ENCODE assay signal across 19 cellular contexts in the genomic region with DNA sequence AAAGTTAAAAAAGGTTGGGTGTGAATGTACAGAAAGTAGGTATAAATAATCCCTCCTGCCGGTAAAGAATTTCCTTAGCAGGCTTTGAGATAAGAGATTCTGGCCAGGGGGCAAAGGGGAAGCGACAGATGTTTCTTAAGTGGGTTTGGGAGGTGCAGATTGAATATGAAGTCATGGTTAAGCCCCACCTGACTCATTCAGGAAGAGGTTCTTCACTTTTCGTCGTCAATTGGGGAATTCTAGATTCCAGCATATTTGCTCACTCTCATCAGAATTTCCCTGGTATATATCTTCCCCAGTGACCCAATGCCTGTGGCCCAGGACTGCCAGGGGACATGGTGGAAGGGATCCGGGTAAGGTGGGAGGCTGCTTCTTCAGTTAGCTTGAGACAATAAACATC.
DNase-seq lines count a peak whose midpoint lies in the region; ATAC-seq, FAIRE-seq and TF ChIP-seq lines count a peak whose summit lies in the region.
"Had no signal": no experiment of that assay in that cellular context is flagged by ENCODE, and none has a peak within 500 bp of the region (broad histone marks: within the 10 kb centered on the region; RNA-seq: fewer than 3 reads in every experiment).

No MANE protein-coding gene starts in this region.

- TF ChIP-seq POLR2A in ovary (IDR thresholded peaks at IDR 0.05), result no peak
- TF ChIP-seq POLR2A in gastroesophageal sphincter (IDR thresholded peaks at IDR 0.05), result no peak

- H3K27me3 Mint-ChIP-seq in astrocyte (ENCODE audit: low read depth, unreplicated experiment) (no peaks in the 10 kb centered on the region), T-cell (no peaks in the 10 kb centered on the region)
- H3K27me3 Mint-ChIP-seq: activated CD4-positive, alpha-beta T cell treated with anti-CD3 and anti-CD28 coated beads for 36 hours; CD4-positive, alpha-beta memory T cell; natural killer cell treated with Interleukin-12 subunit alpha and Interleukin-12 subunit beta and Interleukin-15 and Interleukin-18, amount 100 ng/mL, for 72 hours; stimulated activated naive CD8-positive, alpha-beta T cell treated with anti-CD3 and anti-CD28 coated beads, Interleukin-15, amount 100 ng/mL, for 72 hours had no signal

- in situ Hi-C loops in Caki2 (cut with HindIII; ENCODE audit: low pct_unique_long_range_greater_than_20kb, low sequenced_read_pairs) (no loop called here), KBM-7 (cut with MboI; ENCODE audit: low pct_unique_long_range_greater_than_20kb, low sequenced_read_pairs) (no loop called here)

- H3K4me3 Mint-ChIP-seq in astrocyte (ENCODE audit: unreplicated experiment) (no peak overlapping the region), T-cell (no peak overlapping the region)
- H3K4me3 Mint-ChIP-seq: activated CD4-positive, alpha-beta T cell treated with anti-CD3 and anti-CD28 coated beads for 36 hours; CD4-positive, alpha-beta memory T cell; natural killer cell treated with Interleukin-12 subunit alpha and Interleukin-12 subunit beta and Interleukin-15 and Interleukin-18, amount 100 ng/mL, for 72 hours; stimulated activated naive CD8-positive, alpha-beta T cell treated with anti-CD3 and anti-CD28 coated beads, Interleukin-15, amount 100 ng/mL, for 72 hours had no signal

- ATAC-seq in gastroesophageal sphincter (no peak), T-cell (replicated peaks in 1 of 4) (no peak)
- ATAC-seq: activated CD4-positive, alpha-beta T cell treated with anti-CD3 and anti-CD28 coated beads for 36 hours; heart left ventricle; left lobe of liver; natural killer cell treated with Interleukin-12 subunit alpha and Interleukin-12 subunit beta and Interleukin-15 and Interleukin-18, amount 100 ng/mL, for 72 hours; PC-3; stimulated activated naive CD8-positive, alpha-beta T cell treated with anti-CD3 and anti-CD28 coated beads, Interleukin-15, amount 100 ng/mL, for 72 hours had no signal

- TF ChIP-seq CTCF in astrocyte (IDR thresholded peaks at IDR 0.05; ENCODE audit: insufficient read depth, low read depth, low read length), result no peak
- TF ChIP-seq CTCF in ovary (IDR thresholded peaks at IDR 0.05), result no peak
- no peak for TF ChIP-seq CTCF in gastroesophageal sphincter (IDR thresholded peaks at IDR 0.05)

- H3K4me2 ChIP-seq in astrocyte (ENCODE audit: low read length), result peak overlapping the region; percentile 63

- no peak for TF ChIP-seq EP300 in ovary (IDR thresholded peaks at IDR 0.05)
- no peak for TF ChIP-seq EP300 in gastroesophageal sphincter (IDR thresholded peaks at IDR 0.05)

- CTCF ChIA-PET in T-cell (lab: Charles Lee), result no interaction called here

- H3K9me3 ChIP-seq in astrocyte (ENCODE audit: insufficient read depth, low read depth, low read length) (no peaks in the 10 kb centered on the region), ovary (no peaks in the 10 kb centered on the region), gastroesophageal sphincter (peaks cover 0 to 18% (median 0%) of the 10 kb centered on the region in 3 donors)

- H2AFZ ChIP-seq in astrocyte (ENCODE audit: low read depth, low read length), result no peak overlapping the region

- DNase-seq in Caki2 (ENCODE audit: low read depth), result peak; percentile 12
- peak; percentile 41 for DNase-seq in KBM-7
- peak; percentile 75 for DNase-seq in astrocyte (ENCODE audit: low read depth)
- DNase-seq in kidney glomerular epithelial cell (lab: John Stamatoyannopoulos, UW), result peak; percentile 14
- no peak for DNase-seq in ovary
- DNase-seq in NCI-H1436 treated with DMSO at 0.1 percent for 48 hours (lab: John Stamatoyannopoulos, UW), result no peak
- DNase-seq in T-cell, result no peak
- DNase-seq: activated CD4-positive, alpha-beta T cell treated with anti-CD3 and anti-CD28 coated beads for 36 hours; CD4-positive, alpha-beta memory T cell; effector CD8-positive, alpha-beta T cell; GF-D8; GOT3; heart left ventricle; NCI-H446 treated with DMSO at 0.1 percent for 48 hours; PC-3; stimulated activated naive CD8-positive, alpha-beta T cell treated with anti-CD3 and anti-CD28 coated beads, Interleukin-15, amount 100 ng/mL, for 72 hours had no signal

- WGBS in ovary, 3 donors, result 6 to 17% (median 15%) methylated on average over 5 of the region's 5 CpGs
- 25 to 39% methylated on average over 4 of the region's 5 CpGs for WGBS in gastroesophageal sphincter (ENCODE audit: low coverage in 1 of 2), 2 donors

- H3K36me3 ChIP-seq in astrocyte (ENCODE audit: insufficient read depth, low read length) (no peaks in the 10 kb centered on the region), ovary (no peaks in the 10 kb centered on the region), gastroesophageal sphincter (peaks cover 0 to 14% of the 10 kb centered on the region in 2 donors)
- H3K36me3 ChIP-seq: heart left ventricle had no signal

- FAIRE-seq in astrocyte (lab: Jason Lieb, UNC), result no peak

- H3K36me3 Mint-ChIP-seq in astrocyte (ENCODE audit: low read depth, unreplicated experiment), result peaks cover 2% of the 10 kb centered on the region
- H3K36me3 Mint-ChIP-seq in T-cell, result peaks cover 23% of the 10 kb centered on the region
- H3K36me3 Mint-ChIP-seq: natural killer cell treated with Interleukin-12 subunit alpha and Interleukin-12 subunit beta and Interleukin-15 and Interleukin-18, amount 100 ng/mL, for 72 hours had no signal

- peak overlapping the region; percentile 51 for H3K9ac ChIP-seq in astrocyte (ENCODE audit: low read length)

- H3K27ac Mint-ChIP-seq in astrocyte (ENCODE audit: unreplicated experiment) (peak overlapping the region; percentile 56), T-cell (no peak overlapping the region)
- H3K27ac Mint-ChIP-seq: activated CD4-positive, alpha-beta T cell treated with anti-CD3 and anti-CD28 coated beads for 36 hours; CD4-positive, alpha-beta memory T cell; natural killer cell treated with Interleukin-12 subunit alpha and Interleukin-12 subunit beta and Interleukin-15 and Interleukin-18, amount 100 ng/mL, for 72 hours; stimulated activated naive CD8-positive, alpha-beta T cell treated with anti-CD3 and anti-CD28 coated beads, Interleukin-15, amount 100 ng/mL, for 72 hours had no signal

- H3K4me1 ChIP-seq in astrocyte (ENCODE audit: insufficient read depth, low read length) (peaks cover 33% of the 10 kb centered on the region), ovary (ENCODE audit: insufficient read depth) (peaks cover 2% of the 10 kb centered on the region), gastroesophageal sphincter (no peaks in the 10 kb centered on the region)

- intact Hi-C loops in ovary (cut with DNase I), result no loop called here

- H3K27me3 ChIP-seq in astrocyte (ENCODE audit: insufficient read depth, low read length) (no peaks in the 10 kb centered on the region), ovary (no peaks in the 10 kb centered on the region), gastroesophageal sphincter (no peaks in the 10 kb centered on the region)
- H3K27me3 ChIP-seq: heart left ventricle had no signal

- no peaks in the 10 kb centered on the region for H4K20me1 ChIP-seq in astrocyte (ENCODE audit: insufficient read depth, low read length)

- H3K27ac ChIP-seq in astrocyte (ENCODE audit: low read depth, low read length) (peak overlapping the region; percentile 82), ovary (no peak overlapping the region), gastroesophageal sphincter (no peak overlapping the region)
- H3K27ac ChIP-seq: heart left ventricle had no signal

- H3K4me3 ChIP-seq in astrocyte (ENCODE audit: insufficient read depth, low read depth, low read length), result no peak overlapping the region
- H3K4me3 ChIP-seq in ovary, result no peak overlapping the region
- no peak overlapping the region for H3K4me3 ChIP-seq in gastroesophageal sphincter
- H3K4me3 ChIP-seq: heart left ventricle had no signal

- H3K79me2 ChIP-seq in astrocyte (ENCODE audit: insufficient read depth, low read length), result no peaks in the 10 kb centered on the region

- peaks cover 2% of the 10 kb centered on the region for H3K9me3 Mint-ChIP-seq in astrocyte (ENCODE audit: unreplicated experiment)
- H3K9me3 Mint-ChIP-seq in T-cell, result peaks cover 0 to 3% (median 0%) of the 10 kb centered on the region in 3 donors
- H3K9me3 Mint-ChIP-seq: natural killer cell treated with Interleukin-12 subunit alpha and Interleukin-12 subunit beta and Interleukin-15 and Interleukin-18, amount 100 ng/mL, for 72 hours; stimulated activated naive CD8-positive, alpha-beta T cell treated with anti-CD3 and anti-CD28 coated beads, Interleukin-15, amount 100 ng/mL, for 72 hours had no signal

- POLR2A ChIA-PET in T-cell (lab: Charles Lee), result no interaction called here

- H3K4me1 Mint-ChIP-seq in astrocyte (ENCODE audit: low read depth, unreplicated experiment) (peaks cover 35% of the 10 kb centered on the region), T-cell (peaks cover 15 to 16% (median 15%) of the 10 kb centered on the region in 3 donors)

Comparison
In these comparisons a context has a peak if more than half of its experiments do, and no peak if none do; other contexts are left out.
1. DNase-seq: peak in Caki2 (single experiment), KBM-7 (single experiment), astrocyte (single experiment) and kidney glomerular epithelial cell (single experiment); none in ovary (0 of 5), NCI-H1436 treated with DMSO at 0.1 percent for 48 hours (single experiment) and T-cell (0 of 34).